Comparison of ENCODE assay signal across 1 cellular context in the genomic region with DNA sequence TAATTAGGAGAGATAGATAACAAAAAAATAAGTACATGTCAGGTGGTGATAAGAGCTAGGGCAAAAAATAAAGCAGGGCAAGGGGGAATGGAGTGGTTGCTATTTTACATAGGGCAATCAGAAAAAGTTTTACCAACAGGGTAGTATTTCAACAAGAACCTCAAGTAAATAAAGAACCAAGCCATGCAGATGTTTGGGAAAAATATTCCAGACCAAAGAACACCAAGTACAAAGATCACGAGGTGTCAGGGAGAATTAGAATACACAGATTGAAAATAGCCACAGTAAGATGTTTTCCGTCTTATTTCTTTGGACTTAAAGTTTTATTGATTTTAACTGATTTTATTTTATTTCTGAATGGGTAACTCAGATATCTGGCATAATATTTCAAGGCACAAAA.
TF ChIP-seq lines count a peak whose summit lies in the region.

No MANE protein-coding gene starts in this region.

TF ChIP-seq in HepG2, 621 proteins besides CTCF, POLR2A, EP300 and RAD21:
- TF ChIP-seq ZNF143 (CRISPR knock-in tag; IDR thresholded peaks at IDR 0.05) (no peak), GFI1 (CRISPR knock-in tag; IDR thresholded peaks at IDR 0.05; ENCODE audit: borderline replicate concordance) (0 out of 2 replicates have a peak, but pooled peaks have one; percentile 34), RXRB (CRISPR knock-in tag; IDR thresholded peaks at IDR 0.05; ENCODE audit: borderline replicate concordance) (0 out of 2 replicates have a peak, but pooled peaks have one; percentile 36), HOMEZ (CRISPR knock-in tag; IDR thresholded peaks at IDR 0.05; ENCODE audit: low read depth) (peak; percentile 24; the same call in 1 of the 2 replicates), GATAD2A (CRISPR knock-in tag; IDR thresholded peaks at IDR 0.05) (peak; percentile 16; the same call in 1 of the 2 replicates), FOXA3 (CRISPR knock-in tag; IDR thresholded peaks at IDR 0.05) (0 out of 2 replicates have a peak, but pooled peaks have one; percentile 19), HNF4A (CRISPR knock-in tag; IDR thresholded peaks at IDR 0.05) (peak; percentile 39), ZC3H13 (CRISPR knock-in tag; IDR thresholded peaks at IDR 0.05) (no peak), PAXIP1 (CRISPR knock-in tag; conservative IDR thresholded peaks at IDR 0.05) (peak; percentile 32; the same call in 1 of the 2 replicates)
- TF ChIP-seq, protein P1, sequence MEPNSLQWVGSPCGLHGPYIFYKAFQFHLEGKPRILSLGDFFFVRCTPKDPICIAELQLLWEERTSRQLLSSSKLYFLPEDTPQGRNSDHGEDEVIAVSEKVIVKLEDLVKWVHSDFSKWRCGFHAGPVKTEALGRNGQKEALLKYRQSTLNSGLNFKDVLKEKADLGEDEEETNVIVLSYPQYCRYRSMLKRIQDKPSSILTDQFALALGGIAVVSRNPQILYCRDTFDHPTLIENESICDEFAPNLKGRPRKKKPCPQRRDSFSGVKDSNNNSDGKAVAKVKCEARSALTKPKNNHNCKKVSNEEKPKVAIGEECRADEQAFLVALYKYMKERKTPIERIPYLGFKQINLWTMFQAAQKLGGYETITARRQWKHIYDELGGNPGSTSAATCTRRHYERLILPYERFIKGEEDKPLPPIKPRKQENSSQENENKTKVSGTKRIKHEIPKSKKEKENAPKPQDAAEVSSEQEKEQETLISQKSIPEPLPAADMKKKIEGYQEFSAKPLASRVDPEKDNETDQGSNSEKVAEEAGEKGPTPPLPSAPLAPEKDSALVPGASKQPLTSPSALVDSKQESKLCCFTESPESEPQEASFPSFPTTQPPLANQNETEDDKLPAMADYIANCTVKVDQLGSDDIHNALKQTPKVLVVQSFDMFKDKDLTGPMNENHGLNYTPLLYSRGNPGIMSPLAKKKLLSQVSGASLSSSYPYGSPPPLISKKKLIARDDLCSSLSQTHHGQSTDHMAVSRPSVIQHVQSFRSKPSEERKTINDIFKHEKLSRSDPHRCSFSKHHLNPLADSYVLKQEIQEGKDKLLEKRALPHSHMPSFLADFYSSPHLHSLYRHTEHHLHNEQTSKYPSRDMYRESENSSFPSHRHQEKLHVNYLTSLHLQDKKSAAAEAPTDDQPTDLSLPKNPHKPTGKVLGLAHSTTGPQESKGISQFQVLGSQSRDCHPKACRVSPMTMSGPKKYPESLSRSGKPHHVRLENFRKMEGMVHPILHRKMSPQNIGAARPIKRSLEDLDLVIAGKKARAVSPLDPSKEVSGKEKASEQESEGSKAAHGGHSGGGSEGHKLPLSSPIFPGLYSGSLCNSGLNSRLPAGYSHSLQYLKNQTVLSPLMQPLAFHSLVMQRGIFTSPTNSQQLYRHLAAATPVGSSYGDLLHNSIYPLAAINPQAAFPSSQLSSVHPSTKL (CRISPR knock-in tag; IDR thresholded peaks at IDR 0.05): peak; percentile 35; the same call in 1 of the 2 replicates
